Comparison of ENCODE assay signal across 12 cellular contexts in the genomic region with DNA sequence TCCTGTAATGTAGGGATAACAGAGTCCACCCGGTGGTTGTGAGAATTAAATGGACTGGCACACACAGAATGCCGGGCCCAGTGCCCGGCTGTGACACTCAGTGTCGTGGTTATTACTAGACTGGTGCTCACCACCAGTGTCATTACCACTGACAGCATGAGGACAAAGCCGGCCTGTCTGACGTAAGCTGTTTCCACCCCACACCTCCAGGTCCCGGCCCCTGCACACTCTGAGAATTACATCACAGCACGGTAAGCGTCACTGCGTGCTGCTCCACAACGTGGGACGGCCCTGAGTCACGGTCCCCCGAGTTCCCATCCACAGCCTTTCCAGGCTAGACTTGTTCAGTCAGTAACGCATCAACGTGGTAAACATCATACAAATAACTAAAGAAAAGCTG. TPM values are rescaled to one million over a fixed set of nuclear protein-coding genes. Genes with fewer than 3 reads are reported as not detected.
DNase-seq lines count a peak whose midpoint lies in the region; ATAC-seq, FAIRE-seq and TF ChIP-seq lines count a peak whose summit lies in the region.
"Had no signal": no experiment of that assay in that cellular context is flagged by ENCODE, and none has a peak within 500 bp of the region (broad histone marks: within the 10 kb centered on the region; RNA-seq: fewer than 3 reads in every experiment).

No MANE protein-coding gene starts in this region.

- H3K4me3 ChIP-seq in HepG2 (replicated peaks in 1 of 3; ENCODE audit: insufficient read depth in 1 of 3, low read depth in 2 of 3, low read length in 3 of 3) (no peak overlapping the region), right lobe of liver (no peak overlapping the region), Peyer's patch (no peak overlapping the region)
- H3K4me3 ChIP-seq: ovary had no signal

- H4K20me1 ChIP-seq in HepG2 (ENCODE audit: insufficient read depth, low read length): peaks cover 81% of the 10 kb centered on the region

- in situ Hi-C loops in HepG2 (cut with HindIII; ENCODE audit: extremely low pct_ligation_motif_present, low pct_unique_long_range_greater_than_20kb): no loop called here

- WGBS in HepG2 (ENCODE audit: low lambda C conversion rate): 96% methylated on average over 8 of the region's 16 CpGs
- 82% methylated on average over 14 of the region's 16 CpGs for WGBS in right lobe of liver (ENCODE audit: insufficient coverage, low coverage, low lambda C conversion rate, missing lambda C conversion rate)

- no peak overlapping the region for H3K4me2 ChIP-seq in HepG2 (ENCODE audit: low read depth, low read length)

- no TSS peak for BruUV-seq in HepG2 (replicated peaks; lab: Mats Ljungman, UMichigan)

- H2AFZ ChIP-seq in HepG2 (ENCODE audit: low read length): no peak overlapping the region

- H3K9me3 ChIP-seq in HepG2 (ENCODE audit: low read length) (no peaks in the 10 kb centered on the region), right lobe of liver (no peaks in the 10 kb centered on the region), Peyer's patch (no peaks in the 10 kb centered on the region)
- H3K9me3 ChIP-seq: ovary had no signal

- POLR2A ChIA-PET in HepG2 (lab: Yijun Ruan, JAX): interaction anchor here (1.4 kb wide), 1 partner anchor 12 kb away, joined by 3 read pairs; no protein-coding TSS in a partner anchor

- ATAC-seq in HepG2: no peak
- no peak for ATAC-seq in right lobe of liver
- no peak for ATAC-seq in HG03135 (IDR thresholded peaks at IDR 0.05; ENCODE audit: unreplicated experiment)

- intact Hi-C loops in HepG2 (cut with micrococcal nuclease; ENCODE audit: unreplicated experiment) (loop anchor here (10.0 kb wide), 1 partner anchor 436 kb away; a partner anchor contains a TSS), right lobe of liver (cut with DNase I) (no loop called here)

- TF ChIP-seq EP300 in HepG2 (IDR thresholded peaks at IDR 0.05; ENCODE audit: low read depth in 2 of 2, low read length in 2 of 2) (no peak), HepG2 (CRISPR knock-in tag; IDR thresholded peaks at IDR 0.05; ENCODE audit: borderline replicate concordance) (no peak)

- H3K36me3 ChIP-seq in HepG2 (replicated peaks in 1 of 2; ENCODE audit: control insufficient read depth in 1 of 2, insufficient read depth in 2 of 2, low read length in 2 of 2) (peaks cover 17 to 36% of the 10 kb centered on the region in 2 experiments), right lobe of liver (peaks cover 0 to 3% (median 0%) of the 10 kb centered on the region in 4 donors), Peyer's patch (peaks cover 0 to 10% (median 0%) of the 10 kb centered on the region in 3 donors)
- H3K36me3 ChIP-seq: ovary had no signal

- peaks cover 100% of the 10 kb centered on the region for H3K79me2 ChIP-seq in HepG2 (ENCODE audit: insufficient read depth, low read length)

- no peaks in the 10 kb centered on the region for H3K27me3 ChIP-seq in HepG2 (ENCODE audit: control insufficient read depth in 1 of 2, insufficient read depth in 2 of 2, low read length in 2 of 2)
- H3K27me3 ChIP-seq in right lobe of liver: no peaks in the 10 kb centered on the region
- H3K27me3 ChIP-seq in Peyer's patch: no peaks in the 10 kb centered on the region
- H3K27me3 ChIP-seq: ovary had no signal

- H3K9ac ChIP-seq in HepG2 (ENCODE audit: insufficient read depth, low read depth, low read length): no peak overlapping the region; the same call in 1 of the 2 replicates

- CTCF ChIA-PET in HepG2 (lab: Yijun Ruan, JAX; ENCODE audit: low intra/inter-chr PET ratio, low total read pairs): no interaction called here

- TF ChIP-seq POLR2A in HepG2 (IDR thresholded peaks at IDR 0.05; ENCODE audit: insufficient read depth in 1 of 2, low read depth in 2 of 2, low read length in 2 of 2) (no peak), right lobe of liver (IDR thresholded peaks at IDR 0.05) (no peak), Peyer's patch (IDR thresholded peaks at IDR 0.05) (no peak)

- H3K4me1 ChIP-seq in HepG2 (ENCODE audit: insufficient read depth, low read length) (peaks cover 94% of the 10 kb centered on the region), right lobe of liver (no peaks in the 10 kb centered on the region), Peyer's patch (peaks cover 0 to 42% (median 0%) of the 10 kb centered on the region in 4 donors)

- no peak for TF ChIP-seq RAD21 in HepG2 (CRISPR knock-in tag; IDR thresholded peaks at IDR 0.05)

- TF ChIP-seq CTCF in HepG2 (CRISPR knock-in tag; IDR thresholded peaks at IDR 0.05) (no peak), right lobe of liver (IDR thresholded peaks at IDR 0.05) (no peak), Peyer's patch (IDR thresholded peaks at IDR 0.05) (no peak)

- FAIRE-seq in HepG2 (lab: Jason Lieb, UNC): no peak
- FAIRE-seq: A204.1 had no signal

- DNase-seq in HepG2 (ENCODE audit: low spot score): no peak
- DNase-seq in right lobe of liver: no peak
- peak; percentile 58 for DNase-seq in glomerular visceral epithelial cell (ENCODE audit: extremely low spot score)
- peak in 33 of 56 donors; percentile 5 to 89 (median 36) for DNase-seq in nucleus accumbens (lab: John Stamatoyannopoulos, UW)
- no peak for DNase-seq in Peyer's patch
- DNase-seq in iPS-NIHi7 (ENCODE audit: extremely low spot score): no peak
- no peak for DNase-seq in SKM-1 treated with dmso at 0.1 percent for 144 hours (lab: John Stamatoyannopoulos, UW; ENCODE audit: unreplicated experiment)
- DNase-seq: activated T-cell treated with anti-CD3 and anti-CD28 coated beads, Interleukin-2, amount 50 U/mL, for 48 hours; NCI-H2171 had no signal

- H3K27ac ChIP-seq in HepG2 (ENCODE audit: extremely low read length, insufficient read depth, low read length) (no peak overlapping the region), right lobe of liver (no peak overlapping the region), Peyer's patch (peak overlapping the region in 1 of 4 donors; percentile 57)

TF ChIP-seq in HepG2, 621 proteins besides CTCF, POLR2A, EP300 and RAD21 (continues in another document):
- TF ChIP-seq, protein P1, sequence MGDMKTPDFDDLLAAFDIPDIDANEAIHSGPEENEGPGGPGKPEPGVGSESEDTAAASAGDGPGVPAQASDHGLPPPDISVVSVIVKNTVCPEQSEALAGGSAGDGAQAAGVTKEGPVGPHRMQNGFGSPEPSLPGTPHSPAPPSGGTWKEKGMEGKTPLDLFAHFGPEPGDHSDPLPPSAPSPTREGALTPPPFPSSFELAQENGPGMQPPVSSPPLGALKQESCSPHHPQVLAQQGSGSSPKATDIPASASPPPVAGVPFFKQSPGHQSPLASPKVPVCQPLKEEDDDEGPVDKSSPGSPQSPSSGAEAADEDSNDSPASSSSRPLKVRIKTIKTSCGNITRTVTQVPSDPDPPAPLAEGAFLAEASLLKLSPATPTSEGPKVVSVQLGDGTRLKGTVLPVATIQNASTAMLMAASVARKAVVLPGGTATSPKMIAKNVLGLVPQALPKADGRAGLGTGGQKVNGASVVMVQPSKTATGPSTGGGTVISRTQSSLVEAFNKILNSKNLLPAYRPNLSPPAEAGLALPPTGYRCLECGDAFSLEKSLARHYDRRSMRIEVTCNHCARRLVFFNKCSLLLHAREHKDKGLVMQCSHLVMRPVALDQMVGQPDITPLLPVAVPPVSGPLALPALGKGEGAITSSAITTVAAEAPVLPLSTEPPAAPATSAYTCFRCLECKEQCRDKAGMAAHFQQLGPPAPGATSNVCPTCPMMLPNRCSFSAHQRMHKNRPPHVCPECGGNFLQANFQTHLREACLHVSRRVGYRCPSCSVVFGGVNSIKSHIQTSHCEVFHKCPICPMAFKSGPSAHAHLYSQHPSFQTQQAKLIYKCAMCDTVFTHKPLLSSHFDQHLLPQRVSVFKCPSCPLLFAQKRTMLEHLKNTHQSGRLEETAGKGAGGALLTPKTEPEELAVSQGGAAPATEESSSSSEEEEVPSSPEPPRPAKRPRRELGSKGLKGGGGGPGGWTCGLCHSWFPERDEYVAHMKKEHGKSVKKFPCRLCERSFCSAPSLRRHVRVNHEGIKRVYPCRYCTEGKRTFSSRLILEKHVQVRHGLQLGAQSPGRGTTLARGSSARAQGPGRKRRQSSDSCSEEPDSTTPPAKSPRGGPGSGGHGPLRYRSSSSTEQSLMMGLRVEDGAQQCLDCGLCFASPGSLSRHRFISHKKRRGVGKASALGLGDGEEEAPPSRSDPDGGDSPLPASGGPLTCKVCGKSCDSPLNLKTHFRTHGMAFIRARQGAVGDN (CRISPR knock-in tag; IDR thresholded peaks at IDR 0.05): peak; percentile 14; the same call in 1 of the 2 replicates
- TF ChIP-seq RBM22 (optimal IDR thresholded peaks at IDR 0.05; ENCODE audit: low read length) (peak; percentile 32), ZNF879 (CRISPR knock-in tag; IDR thresholded peaks at IDR 0.05) (no peak)

RNA-seq across cellular contexts. Expression of a gene that starts 22.9 kb away (rescaled TPM):
- total RNA-seq in HepG2 (2016; rRNA removed; fragmentation: Illumina TruSeq; extraction: Trizol) (176 and 185 TPM in 2 replicates), right lobe of liver (100 to 1,000 TPM in 2 of 6 experiments, 10 to 100 TPM in 4; 32.9 to 173 (median 69.7) TPM), Peyer's patch (100 to 1,000 TPM in 3 of 4 donors, 10 to 100 TPM in 1; 88.3 to 580 (median 468) TPM)
- 74.9 and 87.3 TPM in 2 replicates for total RNA-seq in HepG2 (2016; cell fraction: cytosol; rRNA removed; fragmentation: Illumina TruSeq; extraction: Trizol; ENCODE audit: low read depth)
- total RNA-seq in HepG2 (2016; cell fraction: insoluble cytoplasmic fraction; rRNA removed; fragmentation: Illumina TruSeq; extraction: Trizol): 158 and 182 TPM in 2 replicates
- total RNA-seq in HepG2 (2016; cell fraction: membrane; rRNA removed; fragmentation: Illumina TruSeq; extraction: Trizol): 361 and 484 TPM in 2 replicates
- 203 and 219 TPM in 2 replicates for total RNA-seq in HepG2 (2016; cell fraction: nucleus; rRNA removed; fragmentation: Illumina TruSeq; extraction: Trizol)
- polyA plus RNA-seq in HepG2 (2011; rRNA removed): 193 and 216 TPM in 2 replicates
- 145 and 153 TPM in 2 replicates for polyA plus RNA-seq in HepG2 (2011; cell fraction: cytosol; rRNA removed)
- polyA plus RNA-seq in HepG2 (2011; cell fraction: nucleus; rRNA removed): 169 and 173 TPM in 2 replicates
- polyA plus RNA-seq in HepG2 (2012): 84.5 and 103 TPM in 2 replicates
- 2.5 and 3.2 TPM in 2 replicates for polyA plus RNA-seq in HepG2 (2016; cell fraction: cytosol; fragmentation: Illumina TruSeq; extraction: Trizol; ENCODE audit: low read depth)
- 34.1 and 47.0 TPM in 2 replicates for polyA plus RNA-seq in HepG2 (2016; cell fraction: insoluble cytoplasmic fraction; fragmentation: Illumina TruSeq; extraction: Trizol; ENCODE audit: low read depth)
- 7.0 and 7.3 TPM in 2 replicates for polyA plus RNA-seq in HepG2 (2016; cell fraction: membrane; fragmentation: Illumina TruSeq; extraction: Trizol; ENCODE audit: low read depth)
- polyA plus RNA-seq in HepG2 (2016; cell fraction: nucleus; fragmentation: Illumina TruSeq; extraction: Trizol; ENCODE audit: insufficient read depth, low read depth): 164 and 179 TPM in 2 replicates
- polyA minus RNA-seq in HepG2 (2011; rRNA and poly(A)+ RNA removed; ENCODE audit: low replicate concordance): 311 and 1,912 TPM in 2 replicates
- 510 and 534 TPM in 2 replicates for polyA minus RNA-seq in HepG2 (2011; cell fraction: cytosol; rRNA and poly(A)+ RNA removed)
- polyA minus RNA-seq in HepG2 (2011; cell fraction: nucleus; rRNA and poly(A)+ RNA removed): 531 and 554 TPM in 2 replicates

Comparison
In these comparisons a context has a peak if more than half of its experiments do, and no peak if none do; other contexts are left out.
1. DNase-seq: peak in glomerular visceral epithelial cell (single experiment) and nucleus accumbens (33 of 56); none in HepG2 (single experiment), right lobe of liver (0 of 3), Peyer's patch (0 of 3), iPS-NIHi7 (single experiment) and SKM-1 treated with dmso at 0.1 percent for 144 hours (single experiment).